Comparison of ENCODE assay signal across 18 cellular contexts in genomic region chr17:51407576-51407975, GRCh38.
DNase-seq lines count a peak whose midpoint lies in the region; ATAC-seq and TF ChIP-seq lines count a peak whose summit lies in the region.
"Had no signal": no experiment of that assay in that cellular context is flagged by ENCODE, and none has a peak within 500 bp of the region (broad histone marks: within the 10 kb centered on the region; RNA-seq: fewer than 3 reads in every experiment).

No MANE protein-coding gene starts in this region.

- no peaks in the 10 kb centered on the region for H3K9me3 Mint-ChIP-seq in endodermal cell
- H3K9me3 Mint-ChIP-seq: CD4-positive, alpha-beta T cell; CD8-positive, alpha-beta T cell had no signal

- H3K27me3 Mint-ChIP-seq in endodermal cell (ENCODE audit: insufficient read depth): peaks cover 11% of the 10 kb centered on the region
- H3K27me3 Mint-ChIP-seq: CD4-positive, alpha-beta T cell had no signal

- no peak for ATAC-seq in aorta (ENCODE audit: low FRiP score)
- ATAC-seq: CD8-positive, alpha-beta T cell; GM12878 had no signal

- H3K27me3 ChIP-seq in endodermal cell (ENCODE audit: control insufficient read depth, insufficient read depth, low read length, poor library complexity, severe bottlenecking) (peaks cover 4% of the 10 kb centered on the region), aorta (ENCODE audit: control insufficient read depth in 1 of 2, insufficient read depth in 2 of 2, low read length in 1 of 2) (no peaks in the 10 kb centered on the region), smooth muscle cell (ENCODE audit: low read depth) (no peaks in the 10 kb centered on the region), prostate gland (replicated peaks; ENCODE audit: insufficient read depth) (no peaks in the 10 kb centered on the region)
- H3K27me3 ChIP-seq: BLaER1 treated with 17β-estradiol and CSF1 and Interleukin-3, amounts not matched to agents 10 nM and 100 nM had no signal

- H3K36me3 ChIP-seq in endodermal cell (ENCODE audit: control insufficient read depth, insufficient read depth, low read length) (no peaks in the 10 kb centered on the region), aorta (ENCODE audit: control insufficient read depth in 1 of 2, insufficient read depth in 2 of 2, low read length in 1 of 2) (no peaks in the 10 kb centered on the region), smooth muscle cell (ENCODE audit: low read depth) (no peaks in the 10 kb centered on the region), prostate gland (no peaks in the 10 kb centered on the region)
- H3K36me3 ChIP-seq: BLaER1 treated with 17β-estradiol and CSF1 and Interleukin-3, amounts not matched to agents 10 nM and 100 nM had no signal

- H3K9me3 ChIP-seq in endodermal cell (ENCODE audit: control insufficient read depth, low read length) (no peaks in the 10 kb centered on the region), aorta (ENCODE audit: control insufficient read depth, low read length) (no peaks in the 10 kb centered on the region), smooth muscle cell (replicated peaks; ENCODE audit: low read depth) (no peaks in the 10 kb centered on the region), prostate gland (no peaks in the 10 kb centered on the region)
- H3K9me3 ChIP-seq: BLaER1 treated with 17β-estradiol and CSF1 and Interleukin-3, amounts not matched to agents 10 nM and 100 nM; Caco-2 had no signal

- WGBS in endodermal cell (ENCODE audit: insufficient coverage in 1 of 2, insufficient read length in 1 of 2), 2 experiments: 82 to 96% methylated on average over 5 of the region's 5 CpGs
- 86 to 90% methylated on average over 5 of the region's 5 CpGs for WGBS in aorta, 2 donors
- 61% methylated on average over 5 of the region's 5 CpGs for WGBS in smooth muscle cell (ENCODE audit: low lambda C conversion rate)
- WGBS in prostate gland: 82% methylated on average over 5 of the region's 5 CpGs

- no peak overlapping the region for H3K27ac Mint-ChIP-seq in endodermal cell
- H3K27ac Mint-ChIP-seq: CD4-positive, alpha-beta T cell; CD8-positive, alpha-beta T cell had no signal

- no peaks in the 10 kb centered on the region for H3K79me2 ChIP-seq in smooth muscle cell (ENCODE audit: low read depth)

- H3K27ac ChIP-seq in endodermal cell (ENCODE audit: low read depth, low read length) (no peak overlapping the region), aorta (ENCODE audit: low read depth in 1 of 2, low read length in 2 of 2) (no peak overlapping the region), smooth muscle cell (ENCODE audit: low read depth) (no peak overlapping the region), prostate gland (no peak overlapping the region)
- H3K27ac ChIP-seq: BLaER1 treated with 17β-estradiol and CSF1 and Interleukin-3, amounts not matched to agents 10 nM and 100 nM; C4-2B had no signal

- no peak overlapping the region for H3K4me2 ChIP-seq in smooth muscle cell
- H3K4me2 ChIP-seq: BLaER1 treated with 17β-estradiol and CSF1 and Interleukin-3, amounts not matched to agents 10 nM and 100 nM had no signal

- no peak overlapping the region for H3K4me3 Mint-ChIP-seq in endodermal cell
- H3K4me3 Mint-ChIP-seq: CD4-positive, alpha-beta T cell; CD8-positive, alpha-beta T cell had no signal

- DNase-seq in SIG-M5 treated with dmso at 0.1 percent for 504 hours (lab: John Stamatoyannopoulos, UW; ENCODE audit: unreplicated experiment) (peak; percentile 27), SIG-M5 (lab: John Stamatoyannopoulos, UW) (no peak), ELF-1 (ENCODE audit: low read depth, low spot score) (peak; percentile 60), endodermal cell (peak; percentile 35), aorta (no peak), smooth muscle cell (lab: John Stamatoyannopoulos, UW; ENCODE audit: unreplicated experiment) (no peak), prostate gland (ENCODE audit: low spot score) (no peak)
- DNase-seq: 8988T; ACHN; Caco-2; Calu3; CD4-positive, alpha-beta T cell; CD8-positive, alpha-beta T cell; DMS79 treated with DMSO at 0.1 percent for 48 hours; GDM1 had no signal

- no peaks in the 10 kb centered on the region for H4K20me1 ChIP-seq in smooth muscle cell (ENCODE audit: low read depth)
- H4K20me1 ChIP-seq: BLaER1 treated with 17β-estradiol and CSF1 and Interleukin-3, amounts not matched to agents 10 nM and 100 nM had no signal

- TF ChIP-seq CTCF in endodermal cell (conservative IDR thresholded peaks at IDR 0.05): no peak
- no peak for TF ChIP-seq CTCF in smooth muscle cell (IDR thresholded peaks at IDR 0.05; ENCODE audit: borderline replicate concordance, insufficient read depth, poor library complexity, severe bottlenecking)
- no peak for TF ChIP-seq CTCF in prostate gland (IDR thresholded peaks at IDR 0.05)

- H3K36me3 Mint-ChIP-seq in endodermal cell (ENCODE audit: low read depth): no peaks in the 10 kb centered on the region
- H3K36me3 Mint-ChIP-seq: CD8-positive, alpha-beta T cell had no signal

- H3K4me3 ChIP-seq in endodermal cell (ENCODE audit: low read length): no peak overlapping the region
- no peak overlapping the region for H3K4me3 ChIP-seq in aorta (ENCODE audit: low read length in 2 of 2)
- H3K4me3 ChIP-seq in smooth muscle cell: no peak overlapping the region
- no peak overlapping the region for H3K4me3 ChIP-seq in prostate gland
- H3K4me3 ChIP-seq: BLaER1 treated with 17β-estradiol and CSF1 and Interleukin-3, amounts not matched to agents 10 nM and 100 nM; GM12878 had no signal

- TF ChIP-seq POLR2A in prostate gland (IDR thresholded peaks at IDR 0.05): no peak

- H3K9ac ChIP-seq in endodermal cell (ENCODE audit: extremely low read depth, low read length, poor library complexity, severe bottlenecking): no peak overlapping the region
- no peak overlapping the region for H3K9ac ChIP-seq in smooth muscle cell (ENCODE audit: low read depth)
- H3K9ac ChIP-seq: BLaER1 treated with 17β-estradiol and CSF1 and Interleukin-3, amounts not matched to agents 10 nM and 100 nM had no signal

- intact Hi-C loops in aorta (cut with DNase I) (no loop called here), prostate gland (cut with DNase I) (no loop called here)

- no peaks in the 10 kb centered on the region for H3F3A ChIP-seq in smooth muscle cell (ENCODE audit: low read depth)

- H2AFZ ChIP-seq in smooth muscle cell (ENCODE audit: low read depth): no peak overlapping the region

- H3K4me1 ChIP-seq in endodermal cell (ENCODE audit: control insufficient read depth, insufficient read depth, low read length) (no peaks in the 10 kb centered on the region), aorta (ENCODE audit: control insufficient read depth in 1 of 2, insufficient read depth in 2 of 2, low read length in 2 of 2) (no peaks in the 10 kb centered on the region), smooth muscle cell (ENCODE audit: low read depth) (no peaks in the 10 kb centered on the region), prostate gland (replicated peaks) (no peaks in the 10 kb centered on the region)
- H3K4me1 ChIP-seq: Caco-2 had no signal

- H3K4me1 Mint-ChIP-seq in endodermal cell: peaks cover 5% of the 10 kb centered on the region

Comparison
In these comparisons a context has a peak if more than half of its experiments do, and no peak if none do; other contexts are left out.
1. DNase-seq: peak in SIG-M5 treated with dmso at 0.1 percent for 504 hours (single experiment), ELF-1 (single experiment) and endodermal cell (single experiment); none in SIG-M5 (single experiment), aorta (0 of 2), smooth muscle cell (single experiment) and prostate gland (single experiment).